Comparison of ENCODE assay signal across 9 cellular contexts in the genomic region with DNA sequence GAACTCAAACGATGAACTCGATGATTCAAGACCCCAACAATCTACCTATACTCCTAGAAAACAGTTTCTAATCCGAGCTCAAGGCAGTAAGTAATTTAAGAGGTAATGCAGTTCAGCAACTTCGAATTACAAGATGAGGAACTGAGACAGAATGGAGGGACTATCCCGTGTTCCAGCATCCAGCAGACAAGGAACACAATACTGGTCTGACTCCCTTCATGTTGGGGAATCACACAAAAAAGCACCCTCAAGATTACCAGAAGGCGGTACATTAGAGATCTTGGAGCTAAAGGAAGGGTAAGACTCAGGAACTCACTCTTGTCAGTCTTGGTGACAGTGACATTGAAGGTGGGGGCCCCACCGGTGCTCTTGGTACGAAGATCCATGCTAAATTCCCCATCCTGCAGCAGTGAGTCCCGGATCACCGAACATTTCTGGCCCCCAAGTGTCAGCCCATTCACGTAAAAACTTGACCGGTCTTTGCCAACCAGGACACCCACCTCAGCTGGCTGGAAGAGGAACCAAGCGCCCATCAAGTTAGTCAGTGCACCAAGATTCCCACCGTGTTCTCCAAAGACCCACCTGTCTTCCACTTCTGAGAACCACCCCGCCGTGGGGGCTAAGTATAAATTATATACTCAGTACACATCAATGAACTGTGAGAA. TPM values are rescaled to one million over a fixed set of nuclear protein-coding genes. Genes with fewer than 3 reads are reported as not detected.
DNase-seq lines count a peak whose midpoint lies in the region; ATAC-seq and TF ChIP-seq lines count a peak whose summit lies in the region.
"Had no signal": no experiment of that assay in that cellular context is flagged by ENCODE, and none has a peak within 500 bp of the region (broad histone marks: within the 10 kb centered on the region; RNA-seq: fewer than 3 reads in every experiment).

No MANE protein-coding gene starts in this region.

- TF ChIP-seq CTCF in heart right ventricle (IDR thresholded peaks at IDR 0.05): no peak
- TF ChIP-seq CTCF in astrocyte of the spinal cord (IDR thresholded peaks at IDR 0.05; ENCODE audit: low read depth, low read length): no peak
- TF ChIP-seq CTCF in lower lobe of right lung (IDR thresholded peaks at IDR 0.05): no peak
- TF ChIP-seq CTCF in uterus (IDR thresholded peaks at IDR 0.05): no peak

- H3K27me3 ChIP-seq in heart right ventricle: no peaks in the 10 kb centered on the region
- no peaks in the 10 kb centered on the region for H3K27me3 ChIP-seq in lower lobe of right lung (ENCODE audit: low read depth)
- no peaks in the 10 kb centered on the region for H3K27me3 ChIP-seq in uterus

- intact Hi-C loops in heart right ventricle (cut with DNase I) (loop anchor here in 2 of 10 donors (5.0 kb wide), 2 partner anchors 39 to 51 kb away; a partner anchor contains a TSS), cardiac septum (cut with DNase I) (no loop called here), lower lobe of right lung (cut with DNase I) (no loop called here), uterus (cut with DNase I; ENCODE audit: low total_unique reads) (no loop called here)

- no peak for TF ChIP-seq POLR2A in uterus (IDR thresholded peaks at IDR 0.05)

- ATAC-seq in heart right ventricle: no peak
- no peak for ATAC-seq in lower lobe of right lung
- no peak for ATAC-seq in GM19463 (IDR thresholded peaks at IDR 0.05; ENCODE audit: unreplicated experiment)

- WGBS in heart right ventricle, 2 donors: 35 to 40% methylated on average over 16 of the region's 16 CpGs

- peak overlapping the region in 9 of 10 donors; percentile 26 to 100 (median 99) for H3K27ac ChIP-seq in heart right ventricle
- no peak overlapping the region for H3K27ac ChIP-seq in lower lobe of right lung
- peak overlapping the region; percentile 93 to 98 for H3K27ac ChIP-seq in uterus

- H3K4me1 ChIP-seq in heart right ventricle: peaks cover 19 to 79% (median 59%) of the 10 kb centered on the region in 9 donors
- H3K4me1 ChIP-seq in lower lobe of right lung: peaks cover 58% of the 10 kb centered on the region
- H3K4me1 ChIP-seq in uterus: peaks cover 12 to 17% of the 10 kb centered on the region in 2 donors

- H3K36me3 ChIP-seq in heart right ventricle (peaks cover 0 to 59% (median 15%) of the 10 kb centered on the region in 9 donors), lower lobe of right lung (peaks cover 50% of the 10 kb centered on the region), uterus (no peaks in the 10 kb centered on the region)

- H3K9me3 ChIP-seq in heart right ventricle (no peaks in the 10 kb centered on the region), lower lobe of right lung (no peaks in the 10 kb centered on the region), uterus (no peaks in the 10 kb centered on the region)

- DNase-seq in heart right ventricle: no peak
- DNase-seq in cardiac septum (ENCODE audit: low spot score): no peak
- DNase-seq in astrocyte of the spinal cord (ENCODE audit: low read depth, low spot score): no peak
- no peak for DNase-seq in lower lobe of right lung
- DNase-seq in uterus: peak in 1 of 2 donors; percentile 14
- no peak for DNase-seq in retina
- DNase-seq in NCI-H69 (lab: John Stamatoyannopoulos, UW): no peak
- DNase-seq: occipital lobe had no signal

- peak overlapping the region; percentile 67 to 100 (median 98) for H3K4me3 ChIP-seq in heart right ventricle
- H3K4me3 ChIP-seq in astrocyte of the spinal cord (ENCODE audit: low read depth, low read length): peak overlapping the region; percentile 96
- H3K4me3 ChIP-seq in lower lobe of right lung: peak overlapping the region; percentile 99
- peak overlapping the region; percentile 82 to 97 for H3K4me3 ChIP-seq in uterus

- in situ Hi-C loops in astrocyte of the spinal cord (cut with HindIII; ENCODE audit: low sequenced_read_pairs): no loop called here

RNA-seq across cellular contexts. Expression of a gene that starts 1.9 kb away (rescaled TPM):
- total RNA-seq in heart right ventricle: 100 to 1,000 TPM; 144 to 376 (median 160) TPM
- polyA plus RNA-seq in heart right ventricle: 100 to 1,000 TPM; 170 to 830 TPM
- total RNA-seq in cardiac septum: 204 TPM
- 528 TPM for total RNA-seq in lower lobe of right lung
- 100 to 1,000 TPM; 170 to 396 (median 304) TPM for total RNA-seq in uterus

RNA-seq across cellular contexts. Expression of a gene that starts 4.5 kb away (rescaled TPM):
- 1,000 to 10,000 TPM in 2 of 10 donors, 100 to 1,000 TPM in 8; 609 to 1,418 (median 746) TPM for total RNA-seq in heart right ventricle
- 1,000 to 10,000 TPM in 1 of 2 donors, 100 to 1,000 TPM in 1; 143 to 1,668 TPM for polyA plus RNA-seq in heart right ventricle
- 382 TPM for total RNA-seq in cardiac septum
- 8.2 TPM for total RNA-seq in lower lobe of right lung
- 1 to 10 TPM in 3 of 4 donors, not detected in 1; 2.8 to 3.7 (median 3.6) TPM for total RNA-seq in uterus

RNA-seq across cellular contexts. Expression of a gene that starts 6.4 kb away (rescaled TPM):
- total RNA-seq in heart right ventricle: 100 to 1,000 TPM in 1 of 10 donors, 10 to 100 TPM in 9; 65.0 to 104 (median 80.9) TPM
- 100 to 1,000 TPM; 132 to 202 TPM for polyA plus RNA-seq in heart right ventricle
- 84.7 TPM for total RNA-seq in cardiac septum
- total RNA-seq in lower lobe of right lung: 97.5 TPM
- total RNA-seq in uterus: 100 to 1,000 TPM in 1 of 4 donors, 10 to 100 TPM in 3; 14.8 to 100 (median 53.1) TPM

RNA-seq across cellular contexts. Expression of a gene that starts 6.6 kb away (rescaled TPM):
- total RNA-seq in heart right ventricle (100 to 1,000 TPM; 181 to 312 (median 242) TPM), cardiac septum (176 TPM), lower lobe of right lung (59.9 TPM), uterus (10 to 100 TPM in 3 of 4 donors, 1 to 10 TPM in 1; 9.5 to 58.2 (median 42.9) TPM)
- polyA plus RNA-seq in heart right ventricle: 100 to 1,000 TPM; 126 to 127 TPM

RNA-seq across cellular contexts. Expression of a gene that starts 14.4 kb away (rescaled TPM):
- under 1 TPM in 5 of 10 donors, not detected in 5; 0.15 to 0.53 (median 0.39) TPM for total RNA-seq in heart right ventricle
- polyA plus RNA-seq in heart right ventricle: under 1 TPM; 0.04 to 0.15 TPM
- not detected for total RNA-seq in cardiac septum
- 0.92 TPM for total RNA-seq in lower lobe of right lung
- not detected for total RNA-seq in uterus
- total RNA-seq: occipital lobe had no signal

Comparison
In these comparisons a context has a peak if more than half of its experiments do, and no peak if none do; other contexts are left out.
1. RNA of a gene that starts 4.5 kb away (total RNA-seq): 609 to 1,418 TPM in heart right ventricle and 382 TPM in cardiac septum (single experiment); 8.2 TPM in lower lobe of right lung (single experiment) and 2.8 to 3.7 TPM in uterus; every median in the first group is over 10 times any median in the second.
2. Peak in every context shown above with its lines, with median percentiles within 50 percentile points of each other: H3K4me3 ChIP-seq.